2 cellular contexts compared by ENCODE assay signal in the genomic region with DNA sequence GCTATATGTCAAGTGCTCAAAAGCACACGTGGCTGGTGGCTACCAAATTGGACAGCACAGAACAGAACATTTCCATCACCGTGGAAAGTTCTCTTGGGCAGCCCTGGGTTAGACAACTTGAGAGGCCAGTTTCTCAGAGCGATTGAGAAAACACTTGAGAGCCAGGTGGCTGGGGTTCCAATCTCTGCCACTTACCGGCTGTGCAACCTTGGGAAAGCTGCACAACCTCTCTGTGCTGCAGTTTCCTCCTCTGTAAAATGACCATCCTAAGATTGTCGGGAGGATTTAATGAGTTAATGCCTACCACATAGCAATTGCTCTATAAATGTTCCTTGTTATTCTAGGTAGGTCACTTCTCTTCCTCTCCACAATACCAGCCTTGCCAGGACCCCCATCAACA.
TF ChIP-seq lines count a peak whose summit lies in the region.

No MANE protein-coding gene starts in this region.

TF ChIP-seq in HepG2, 621 proteins besides CTCF, POLR2A, EP300 and RAD21:
- TF ChIP-seq MEIS2 (CRISPR knock-in tag; IDR thresholded peaks at IDR 0.05): no peak
- TF ChIP-seq ZMYM3 (CRISPR knock-in tag; IDR thresholded peaks at IDR 0.05): peak; percentile 34; the same call in 1 of the 2 replicates
- peak; percentile 92 for TF ChIP-seq ZNF768 (CRISPR knock-in tag; IDR thresholded peaks at IDR 0.05)

TF ChIP-seq in K562, 482 proteins besides CTCF, POLR2A, EP300 and RAD21:
- TF ChIP-seq KDM1A (IDR thresholded peaks at IDR 0.05): peak; percentile 7 to 36; a peak in 2 of 4 replicates
- peak; percentile 63 for TF ChIP-seq BCOR (IDR thresholded peaks at IDR 0.05)
- TF ChIP-seq ZFP36 (IDR thresholded peaks at IDR 0.05; ENCODE audit: low read depth, low read length, partially characterized antibody): peak; percentile 67
- TF ChIP-seq RBM25 (IDR thresholded peaks at IDR 0.05; ENCODE audit: low read depth, low read length, severe bottlenecking): peak; percentile 68
- TF ChIP-seq SMC3 (conservative IDR thresholded peaks at IDR 0.05; ENCODE audit: insufficient read depth, low read depth, low read length): no peak
